10 cellular contexts compared by ENCODE assay signal in genomic region chr3:168093229-168093628, GRCh38. TPM values are rescaled to one million over a fixed set of nuclear protein-coding genes. Genes with fewer than 3 reads are reported as not detected.
DNase-seq lines count a peak whose midpoint lies in the region; ATAC-seq and TF ChIP-seq lines count a peak whose summit lies in the region.
"Had no signal": no experiment of that assay in that cellular context is flagged by ENCODE, and none has a peak within 500 bp of the region (broad histone marks: within the 10 kb centered on the region; RNA-seq: fewer than 3 reads in every experiment).

No MANE protein-coding gene starts in this region.

- no peak overlapping the region for H3K27ac Mint-ChIP-seq in H9

- no peak overlapping the region for H4K8ac ChIP-seq in H9 (replicated peaks; ENCODE audit: insufficient read length, low read depth, low read length)

- H3K79me2 ChIP-seq in H9 (ENCODE audit: insufficient read depth, low read length): peaks cover 10% of the 10 kb centered on the region; the same call in 1 of the 2 replicates

- DNase-seq in H9: no peak
- no peak for DNase-seq in SK-N-MC (ENCODE audit: low read depth, low spot score)
- no peak for DNase-seq in foreskin keratinocyte
- DNase-seq in activated CD4-positive, alpha-beta T cell treated with anti-CD3 and anti-CD28 coated beads for 4 hours: no peak
- no peak for DNase-seq in activated CD4-positive, alpha-beta T cell treated with anti-CD3 and anti-CD28 coated beads, Interleukin-2, amount 50 U/mL, for 48 hours
- DNase-seq: body of pancreas, NCI-H1105 had no signal

- no peaks in the 10 kb centered on the region for H3K27me3 Mint-ChIP-seq in H9 (ENCODE audit: low read depth)

- TF ChIP-seq CTCF in H9 (conservative IDR thresholded peaks at IDR 0.05) (no peak), foreskin keratinocyte (conservative IDR thresholded peaks at IDR 0.05) (no peak)

- H3K9me3 Mint-ChIP-seq in H9: no peaks in the 10 kb centered on the region

- H3K4me1 ChIP-seq in H9 (ENCODE audit: insufficient read depth, low read length): peaks cover 10% of the 10 kb centered on the region
- H3K4me1 ChIP-seq in foreskin keratinocyte: peaks cover 16% of the 10 kb centered on the region
- H3K4me1 ChIP-seq in skeletal muscle tissue (ENCODE audit: control insufficient read depth in 3 of 3, insufficient read depth in 3 of 3, low read length in 3 of 3): peaks cover 12 to 34% (median 24%) of the 10 kb centered on the region in 3 donors

- no peaks in the 10 kb centered on the region for H3K27me3 ChIP-seq in H9 (ENCODE audit: insufficient read depth, low read length)
- H3K27me3 ChIP-seq in foreskin keratinocyte: no peaks in the 10 kb centered on the region
- H3K27me3 ChIP-seq in skeletal muscle tissue (ENCODE audit: control insufficient read depth in 3 of 3, insufficient read depth in 3 of 3, low read length in 3 of 3): no peaks in the 10 kb centered on the region
- H3K27me3 ChIP-seq: body of pancreas had no signal

- H3K36me3 Mint-ChIP-seq in H9 (ENCODE audit: insufficient read depth in 1 of 3, low read depth in 3 of 3): no peaks in the 10 kb centered on the region; a peak in 1 of 7 replicates

- H3K27ac ChIP-seq in H9 (ENCODE audit: insufficient read length, low read depth, low read length) (no peak overlapping the region), SK-N-MC (no peak overlapping the region), foreskin keratinocyte (peak overlapping the region; percentile 28), skeletal muscle tissue (ENCODE audit: low read depth, low read length) (peak overlapping the region; percentile 41)
- H3K27ac ChIP-seq: body of pancreas had no signal

- no peak overlapping the region for H2BK15ac ChIP-seq in H9 (ENCODE audit: low read depth, low read length)

- H3K14ac ChIP-seq in H9 (ENCODE audit: insufficient read depth, low read length): no peak overlapping the region

- H3K4me1 Mint-ChIP-seq in H9: peaks cover 52 to 60% of the 10 kb centered on the region in 2 experiments

- no peaks in the 10 kb centered on the region for H4K20me1 ChIP-seq in H9 (ENCODE audit: control insufficient read depth, insufficient read depth, insufficient read length)

- ATAC-seq in foreskin keratinocyte (no peak), HG02884 (IDR thresholded peaks at IDR 0.05; ENCODE audit: unreplicated experiment) (no peak), HG03025 (IDR thresholded peaks at IDR 0.05; ENCODE audit: low FRiP score, unreplicated experiment) (no peak)
- ATAC-seq: body of pancreas had no signal

- no peaks in the 10 kb centered on the region for H3K9me3 ChIP-seq in H9 (ENCODE audit: control insufficient read depth, low read depth, low read length)
- no peaks in the 10 kb centered on the region for H3K9me3 ChIP-seq in SK-N-MC (ENCODE audit: low read depth, low read length)
- no peaks in the 10 kb centered on the region for H3K9me3 ChIP-seq in skeletal muscle tissue (ENCODE audit: control insufficient read depth in 3 of 3, low read length in 3 of 3)
- H3K9me3 ChIP-seq: body of pancreas had no signal

- no peaks in the 10 kb centered on the region for H3K79me1 ChIP-seq in H9 (ENCODE audit: insufficient read depth, low read depth, low read length, poor library complexity, severe bottlenecking)

- peaks cover 10% of the 10 kb centered on the region for H3K23me2 ChIP-seq in H9 (ENCODE audit: insufficient read length, low read depth, low read length, poor library complexity, severe bottlenecking)

- no peak overlapping the region for H2AK5ac ChIP-seq in H9 (ENCODE audit: insufficient read length, low read length)

- no peak overlapping the region for H4K5ac ChIP-seq in H9 (ENCODE audit: insufficient read length, low read depth, low read length)

- H3K36me3 ChIP-seq in SK-N-MC (ENCODE audit: insufficient read depth, low read length): no peaks in the 10 kb centered on the region
- no peaks in the 10 kb centered on the region for H3K36me3 ChIP-seq in skeletal muscle tissue (ENCODE audit: control insufficient read depth in 3 of 3, insufficient read depth in 3 of 3, low read length in 3 of 3)

- no peak overlapping the region for H3T11ph ChIP-seq in H9 (ENCODE audit: low read length)

- no peak overlapping the region for H3K56ac ChIP-seq in H9 (ENCODE audit: insufficient read length, low read depth, low read length)

- no peak overlapping the region for H2BK120ac ChIP-seq in H9 (ENCODE audit: low read depth, low read length, poor library complexity, severe bottlenecking)

- H2BK20ac ChIP-seq in H9 (ENCODE audit: low read depth, low read length, poor library complexity, severe bottlenecking): no peak overlapping the region

- H3K4me3 Mint-ChIP-seq in H9: peak overlapping the region; percentile 40 to 55

- H4K91ac ChIP-seq in H9 (ENCODE audit: insufficient read length, low read depth, low read length): no peak overlapping the region

- no peak overlapping the region for H2AFZ ChIP-seq in H9 (ENCODE audit: low read length)

- WGBS in H9 (ENCODE audit: extremely low coverage, insufficient read length, low lambda C conversion rate): no CpG with 5 or more reads among the region's 2 CpGs

- H3K23ac ChIP-seq in H9 (ENCODE audit: insufficient read length, low read depth, low read length): no peak overlapping the region

- no peak overlapping the region for H2BK12ac ChIP-seq in H9 (ENCODE audit: insufficient read length, low read depth, low read length)

- no peak overlapping the region for H3K18ac ChIP-seq in H9 (ENCODE audit: insufficient read length, low read depth, low read length)

- no peak overlapping the region for H3K4ac ChIP-seq in H9 (ENCODE audit: low read depth, low read length)

- H3K9ac ChIP-seq in H9 (ENCODE audit: extremely low read depth, insufficient read length, low read length): no peak overlapping the region
- no peak overlapping the region for H3K9ac ChIP-seq in SK-N-MC (ENCODE audit: insufficient read length)
- peak overlapping the region; percentile 58 to 83 (median 68) for H3K9ac ChIP-seq in skeletal muscle tissue (ENCODE audit: low read depth in 1 of 3, low read length in 3 of 3)

- no peak overlapping the region for H2BK5ac ChIP-seq in H9 (ENCODE audit: insufficient read length, low read length)

- peak overlapping the region; percentile 82 for H3K4me3 ChIP-seq in SK-N-MC
- peak overlapping the region; percentile 58 to 99 (median 92) for H3K4me3 ChIP-seq in skeletal muscle tissue (ENCODE audit: low read length in 3 of 3)
- H3K4me3 ChIP-seq: body of pancreas had no signal

- peak overlapping the region; percentile 99 for H3K4me2 ChIP-seq in H9 (ENCODE audit: insufficient read depth, insufficient read length, low read length)

RNA-seq across cellular contexts. Expression of gene GOLIM4, which starts 2.5 kb away (rescaled TPM):
- 24.6 and 27.2 TPM in 2 replicates for total RNA-seq in H9 (2021)
- total RNA-seq in foreskin keratinocyte: 33.4 and 37.9 TPM in 2 replicates
- 7.4 and 8.2 TPM in 2 replicates for polyA plus RNA-seq in foreskin keratinocyte
- total RNA-seq in skeletal muscle tissue: 23.5 TPM

Comparison
In these comparisons a context has a peak if more than half of its experiments do, and no peak if none do; other contexts are left out.
1. H3K27ac ChIP-seq: peak in foreskin keratinocyte (single experiment) and skeletal muscle tissue (single experiment); none in H9 (single experiment) and SK-N-MC (single experiment).
2. H3K9ac ChIP-seq: peak in skeletal muscle tissue (3 of 3); none in H9 (single experiment) and SK-N-MC (single experiment).